ENCODE assay signal across 1 cellular context in the genomic region with DNA sequence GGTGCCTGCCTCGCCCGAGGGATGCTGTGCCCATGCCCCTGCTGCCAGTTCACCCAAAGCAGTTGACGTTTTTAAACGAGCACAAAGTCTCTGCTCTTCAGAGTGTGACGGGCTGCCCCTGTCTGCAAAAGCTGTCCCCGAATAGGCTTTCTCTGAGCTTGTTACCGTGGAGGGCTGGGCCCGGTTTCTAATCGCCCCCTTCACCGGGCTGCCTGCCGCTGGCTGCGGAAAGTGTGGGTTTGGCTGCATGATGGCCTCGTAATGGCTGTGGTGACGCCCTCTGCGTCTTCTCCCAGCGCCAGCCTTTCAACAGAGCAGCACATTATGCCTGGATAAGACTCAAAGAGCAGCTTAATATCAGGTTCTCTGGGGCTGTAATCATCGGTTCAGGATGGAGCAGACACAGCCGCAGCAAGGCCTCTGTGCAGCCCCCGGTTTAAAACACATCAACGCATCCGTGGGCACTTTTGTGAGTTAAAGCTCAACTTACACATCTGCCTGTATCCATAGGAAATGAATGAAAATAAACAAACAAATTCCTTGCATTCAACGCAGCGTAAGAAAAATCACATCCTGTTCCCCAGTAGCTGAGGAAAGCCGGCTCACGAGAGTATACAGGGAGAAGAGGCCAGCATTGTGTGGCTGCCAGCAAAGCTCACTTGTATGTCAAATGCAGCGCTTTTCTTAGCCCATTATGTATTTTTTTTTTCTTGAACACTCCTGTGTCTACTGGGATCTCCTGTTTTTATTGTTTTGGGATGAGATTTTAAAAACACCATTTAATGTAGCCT.
TF ChIP-seq lines count a peak whose summit lies in the region.

No MANE protein-coding gene starts in this region.

TF ChIP-seq in WTC11, 78 proteins besides CTCF, POLR2A, EP300 and RAD21 (continued from another document):
- TF ChIP-seq, protein P1, sequence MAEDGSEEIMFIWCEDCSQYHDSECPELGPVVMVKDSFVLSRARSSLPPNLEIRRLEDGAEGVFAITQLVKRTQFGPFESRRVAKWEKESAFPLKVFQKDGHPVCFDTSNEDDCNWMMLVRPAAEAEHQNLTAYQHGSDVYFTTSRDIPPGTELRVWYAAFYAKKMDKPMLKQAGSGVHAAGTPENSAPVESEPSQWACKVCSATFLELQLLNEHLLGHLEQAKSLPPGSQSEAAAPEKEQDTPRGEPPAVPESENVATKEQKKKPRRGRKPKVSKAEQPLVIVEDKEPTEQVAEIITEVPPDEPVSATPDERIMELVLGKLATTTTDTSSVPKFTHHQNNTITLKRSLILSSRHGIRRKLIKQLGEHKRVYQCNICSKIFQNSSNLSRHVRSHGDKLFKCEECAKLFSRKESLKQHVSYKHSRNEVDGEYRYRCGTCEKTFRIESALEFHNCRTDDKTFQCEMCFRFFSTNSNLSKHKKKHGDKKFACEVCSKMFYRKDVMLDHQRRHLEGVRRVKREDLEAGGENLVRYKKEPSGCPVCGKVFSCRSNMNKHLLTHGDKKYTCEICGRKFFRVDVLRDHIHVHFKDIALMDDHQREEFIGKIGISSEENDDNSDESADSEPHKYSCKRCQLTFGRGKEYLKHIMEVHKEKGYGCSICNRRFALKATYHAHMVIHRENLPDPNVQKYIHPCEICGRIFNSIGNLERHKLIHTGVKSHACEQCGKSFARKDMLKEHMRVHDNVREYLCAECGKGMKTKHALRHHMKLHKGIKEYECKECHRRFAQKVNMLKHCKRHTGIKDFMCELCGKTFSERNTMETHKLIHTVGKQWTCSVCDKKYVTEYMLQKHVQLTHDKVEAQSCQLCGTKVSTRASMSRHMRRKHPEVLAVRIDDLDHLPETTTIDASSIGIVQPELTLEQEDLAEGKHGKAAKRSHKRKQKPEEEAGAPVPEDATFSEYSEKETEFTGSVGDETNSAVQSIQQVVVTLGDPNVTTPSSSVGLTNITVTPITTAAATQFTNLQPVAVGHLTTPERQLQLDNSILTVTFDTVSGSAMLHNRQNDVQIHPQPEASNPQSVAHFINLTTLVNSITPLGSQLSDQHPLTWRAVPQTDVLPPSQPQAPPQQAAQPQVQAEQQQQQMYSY (CRISPR knock-in tag; IDR thresholded peaks at IDR 0.05), result no peak
- TF ChIP-seq, protein P2, sequence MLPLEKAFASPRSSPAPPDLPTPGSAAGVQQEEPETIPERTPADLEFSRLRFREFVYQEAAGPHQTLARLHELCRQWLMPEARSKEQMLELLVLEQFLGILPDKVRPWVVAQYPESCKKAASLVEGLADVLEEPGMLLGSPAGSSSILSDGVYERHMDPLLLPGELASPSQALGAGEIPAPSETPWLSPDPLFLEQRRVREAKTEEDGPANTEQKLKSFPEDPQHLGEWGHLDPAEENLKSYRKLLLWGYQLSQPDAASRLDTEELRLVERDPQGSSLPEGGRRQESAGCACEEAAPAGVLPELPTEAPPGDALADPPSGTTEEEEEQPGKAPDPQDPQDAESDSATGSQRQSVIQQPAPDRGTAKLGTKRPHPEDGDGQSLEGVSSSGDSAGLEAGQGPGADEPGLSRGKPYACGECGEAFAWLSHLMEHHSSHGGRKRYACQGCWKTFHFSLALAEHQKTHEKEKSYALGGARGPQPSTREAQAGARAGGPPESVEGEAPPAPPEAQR (CRISPR knock-in tag; IDR thresholded peaks at IDR 0.05), result no peak
- TF ChIP-seq RELA (CRISPR knock-in tag; IDR thresholded peaks at IDR 0.05; ENCODE audit: borderline replicate concordance), result no peak
- TF ChIP-seq ZNF219 (CRISPR knock-in tag; IDR thresholded peaks at IDR 0.05; ENCODE audit: borderline replicate concordance), result no peak
